8 cellular contexts compared by ENCODE assay signal in the genomic region with DNA sequence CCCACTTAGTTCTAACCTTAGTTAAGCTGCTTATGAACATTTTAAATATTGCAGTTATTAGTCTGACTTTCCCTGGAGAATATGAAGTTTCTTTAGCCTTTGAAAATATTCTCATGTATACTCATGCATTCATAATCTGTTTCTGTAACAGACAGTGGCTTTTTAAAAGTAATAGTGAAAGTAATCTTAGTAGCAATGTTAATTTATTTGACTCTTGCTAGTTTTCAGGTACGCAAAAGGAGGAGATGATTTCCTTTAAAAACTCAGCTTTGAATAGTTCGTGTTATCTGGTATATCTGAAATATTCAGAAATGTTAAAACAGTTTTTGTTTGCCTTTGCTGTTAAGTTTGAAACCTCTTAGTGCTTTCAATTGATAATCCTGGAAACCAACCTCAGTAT. TPM values are rescaled to one million over a fixed set of nuclear protein-coding genes. Genes with fewer than 3 reads are reported as not detected.
DNase-seq lines count a peak whose midpoint lies in the region; ATAC-seq and TF ChIP-seq lines count a peak whose summit lies in the region.

No MANE protein-coding gene starts in this region.

- H3K36me3 Mint-ChIP-seq in activated naive CD4-positive, alpha-beta T cell treated with anti-CD3 and anti-CD28 coated beads, Interleukin-2, amount 50 U/mL, for 24 hours = peaks cover 6% of the 10 kb centered on the region
- H3K36me3 Mint-ChIP-seq in activated naive CD4-positive, alpha-beta T cell treated with anti-CD3 and anti-CD28 coated beads, Interleukin-2, amount 50 U/mL, for 72 hours = peaks cover 26 to 30% of the 10 kb centered on the region in 2 donors
- no peaks in the 10 kb centered on the region for H3K36me3 Mint-ChIP-seq in type B pancreatic cell

- TF ChIP-seq POLR2A in right lobe of liver (IDR thresholded peaks at IDR 0.05) = no peak

- H3K9me3 ChIP-seq in right lobe of liver = no peaks in the 10 kb centered on the region

- H3K27me3 Mint-ChIP-seq in activated naive CD4-positive, alpha-beta T cell treated with anti-CD3 and anti-CD28 coated beads, Interleukin-2, amount 50 U/mL, for 24 hours = no peaks in the 10 kb centered on the region
- no peaks in the 10 kb centered on the region for H3K27me3 Mint-ChIP-seq in type B pancreatic cell

- peak overlapping the region; percentile 14 to 94 (median 71) for H3K27ac ChIP-seq in right lobe of liver

- ATAC-seq in activated naive CD4-positive, alpha-beta T cell treated with anti-CD3 and anti-CD28 coated beads, Interleukin-2, amount 50 U/mL, for 72 hours = no peak
- ATAC-seq in right lobe of liver = no peak
- ATAC-seq in GM21423 (IDR thresholded peaks at IDR 0.05; ENCODE audit: unreplicated experiment) = no peak
- no peak for ATAC-seq in left lobe of liver

- TF ChIP-seq CTCF in right lobe of liver (IDR thresholded peaks at IDR 0.05) = no peak
- no peak for TF ChIP-seq CTCF in type B pancreatic cell (conservative IDR thresholded peaks at IDR 0.05)

- no peaks in the 10 kb centered on the region for H3K9me3 Mint-ChIP-seq in activated naive CD4-positive, alpha-beta T cell treated with anti-CD3 and anti-CD28 coated beads, Interleukin-2, amount 50 U/mL, for 24 hours
- no peaks in the 10 kb centered on the region for H3K9me3 Mint-ChIP-seq in activated naive CD4-positive, alpha-beta T cell treated with anti-CD3 and anti-CD28 coated beads, Interleukin-2, amount 50 U/mL, for 72 hours
- no peaks in the 10 kb centered on the region for H3K9me3 Mint-ChIP-seq in type B pancreatic cell

- H3K4me3 ChIP-seq in right lobe of liver = peak overlapping the region in 1 of 3 donors; percentile 3

- WGBS in right lobe of liver (ENCODE audit: insufficient coverage, low coverage, low lambda C conversion rate, missing lambda C conversion rate) = 9% methylated on average over 2 of the region's 2 CpGs

- H3K36me3 ChIP-seq in right lobe of liver = no peaks in the 10 kb centered on the region

- no peak for DNase-seq in activated naive CD4-positive, alpha-beta T cell treated with Interleukin-2 at 50 U/mL for 16 hours
- DNase-seq in activated naive CD4-positive, alpha-beta T cell treated with anti-CD3 and anti-CD28 coated beads, Interleukin-2, amount 50 U/mL, for 72 hours (ENCODE audit: low spot score in 2 of 2) = no peak
- DNase-seq in right lobe of liver (no peak), type B pancreatic cell (ENCODE audit: extremely low spot score, unreplicated experiment) (no peak), left lobe of liver (ENCODE audit: low spot score) (no peak), inferior parietal cortex (ENCODE audit: extremely low spot score) (no peak)

- H3K4me1 ChIP-seq in right lobe of liver = peaks cover 0 to 39% (median 14%) of the 10 kb centered on the region in 4 donors

- intact Hi-C loops in right lobe of liver (cut with DNase I) = loop anchor here in 1 of 2 donors (10.0 kb wide), 1 partner anchor 66 kb away; no protein-coding TSS in a partner anchor

- peak overlapping the region; percentile 99 for H3K27ac Mint-ChIP-seq in activated naive CD4-positive, alpha-beta T cell treated with anti-CD3 and anti-CD28 coated beads, Interleukin-2, amount 50 U/mL, for 24 hours
- peak overlapping the region; percentile 95 to 96 for H3K27ac Mint-ChIP-seq in activated naive CD4-positive, alpha-beta T cell treated with anti-CD3 and anti-CD28 coated beads, Interleukin-2, amount 50 U/mL, for 72 hours
- no peak overlapping the region for H3K27ac Mint-ChIP-seq in type B pancreatic cell

- peak overlapping the region; percentile 92 for H3K4me3 Mint-ChIP-seq in activated naive CD4-positive, alpha-beta T cell treated with anti-CD3 and anti-CD28 coated beads, Interleukin-2, amount 50 U/mL, for 24 hours
- peak overlapping the region; percentile 47 for H3K4me3 Mint-ChIP-seq in type B pancreatic cell

- H3K27me3 ChIP-seq in right lobe of liver = no peaks in the 10 kb centered on the region

- peaks cover 70% of the 10 kb centered on the region for H3K4me1 Mint-ChIP-seq in activated naive CD4-positive, alpha-beta T cell treated with anti-CD3 and anti-CD28 coated beads, Interleukin-2, amount 50 U/mL, for 24 hours
- peaks cover 38% of the 10 kb centered on the region for H3K4me1 Mint-ChIP-seq in type B pancreatic cell (ENCODE audit: unreplicated experiment)

RNA-seq across cellular contexts. Expression of gene ANKRD12, which starts 3.8 kb away (rescaled TPM):
- 10 to 100 TPM; 63.7 to 72.3 TPM for total RNA-seq in activated naive CD4-positive, alpha-beta T cell treated with anti-CD3 and anti-CD28 coated beads, Interleukin-2, amount 50 U/mL, for 72 hours
- total RNA-seq in right lobe of liver (10 to 100 TPM; 12.3 to 38.7 (median 21.4) TPM), type B pancreatic cell (ENCODE audit: low replicate concordance) (28.2 and 38.8 TPM in 2 replicates), left lobe of liver (15.0 TPM)

RNA-seq across cellular contexts. Expression of gene NDUFV2, which starts 37.9 kb away (rescaled TPM):
- 100 to 1,000 TPM; 311 to 402 TPM for total RNA-seq in activated naive CD4-positive, alpha-beta T cell treated with anti-CD3 and anti-CD28 coated beads, Interleukin-2, amount 50 U/mL, for 72 hours
- total RNA-seq in right lobe of liver = 100 to 1,000 TPM; 164 to 236 (median 183) TPM
- total RNA-seq in type B pancreatic cell (ENCODE audit: low replicate concordance) = 122 and 135 TPM in 2 replicates
- 151 TPM for total RNA-seq in left lobe of liver
